In the genomic region with DNA sequence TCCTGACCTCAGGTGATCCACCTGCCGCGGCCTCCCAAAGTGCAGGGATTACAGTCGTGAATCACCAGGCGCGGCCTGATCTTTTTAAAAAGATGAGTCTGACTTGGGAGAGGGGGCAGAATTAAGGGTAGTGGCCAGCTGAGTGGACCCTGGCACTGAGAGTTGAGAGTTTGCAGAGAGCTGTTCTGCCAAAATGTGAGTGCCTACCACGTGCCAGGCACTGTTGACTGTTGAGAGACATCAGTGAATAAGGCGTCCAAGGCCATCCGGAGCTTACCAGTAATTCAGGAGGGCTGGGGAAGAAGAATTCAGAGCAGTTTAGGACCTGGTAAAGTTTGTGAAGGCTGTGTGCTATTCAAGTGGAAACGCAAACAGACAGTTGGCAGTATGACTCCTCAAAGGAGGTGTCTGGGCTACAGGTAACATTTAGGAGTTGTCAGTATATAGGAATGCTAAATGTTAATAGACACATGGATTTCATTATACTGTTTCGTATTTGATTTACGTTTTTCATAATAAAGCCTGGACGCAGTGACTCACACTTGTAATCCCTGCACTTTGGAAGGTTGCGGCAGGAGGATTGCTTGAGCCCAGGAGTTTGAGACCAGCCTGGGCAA, we compare ENCODE assay signal across 8 cellular contexts. TPM values are rescaled to one million over a fixed set of nuclear protein-coding genes. Genes with fewer than 3 reads are reported as not detected.
DNase-seq lines count a peak whose midpoint lies in the region; ATAC-seq and TF ChIP-seq lines count a peak whose summit lies in the region.

No MANE protein-coding gene starts in this region.

- H2AFZ ChIP-seq in Karpas-422 (ENCODE audit: low read length), result no peak overlapping the region

- no peaks in the 10 kb centered on the region for H3K27me3 ChIP-seq in Karpas-422 (ENCODE audit: low read length)

- H3K4me1 ChIP-seq in Karpas-422 (ENCODE audit: low read length), result peaks cover 16% of the 10 kb centered on the region
- H3K4me1 ChIP-seq in mesodermal cell (ENCODE audit: control insufficient read depth, insufficient read depth, low read length, poor library complexity, severe bottlenecking), result peaks cover 3% of the 10 kb centered on the region

- ATAC-seq in central memory CD8-positive, alpha-beta T cell (replicated peaks; ENCODE audit: extremely low read depth, poor library complexity, severe bottlenecking), result no peak
- ATAC-seq in HG03159 (IDR thresholded peaks at IDR 0.05; ENCODE audit: unreplicated experiment) (no peak), HG02610 (IDR thresholded peaks at IDR 0.05; ENCODE audit: unreplicated experiment) (no peak)

- peak overlapping the region; percentile 85 for H3K4me2 ChIP-seq in Karpas-422 (ENCODE audit: low read depth, low read length, poor library complexity, severe bottlenecking)

- H4K20me1 ChIP-seq in Karpas-422 (ENCODE audit: insufficient read depth, low read depth, low read length), result 0 out of 2 replicates have a peak, but pooled peaks cover 3% of the 10 kb centered on the region

- no peaks in the 10 kb centered on the region for H3K9me3 ChIP-seq in Karpas-422 (ENCODE audit: low read length)
- no peaks in the 10 kb centered on the region for H3K9me3 ChIP-seq in mesodermal cell (ENCODE audit: control insufficient read depth, low read length)

- no peak overlapping the region for H3K9ac ChIP-seq in Karpas-422 (ENCODE audit: low read length)

- peaks cover 34% of the 10 kb centered on the region for H3K4me1 Mint-ChIP-seq in central memory CD8-positive, alpha-beta T cell

- peaks cover 14% of the 10 kb centered on the region for H3K36me3 Mint-ChIP-seq in central memory CD8-positive, alpha-beta T cell (ENCODE audit: insufficient read depth)

- no peak overlapping the region for H3K27ac Mint-ChIP-seq in central memory CD8-positive, alpha-beta T cell (ENCODE audit: low read depth)

- 88 to 95% methylated on average over 13 of the region's 13 CpGs for WGBS in mesodermal cell (ENCODE audit: insufficient coverage in 2 of 2), 2 experiments

- H3K9me3 Mint-ChIP-seq in central memory CD8-positive, alpha-beta T cell, result no peaks in the 10 kb centered on the region

- DNase-seq in AG09309 (ENCODE audit: low read depth) (peak; percentile 46), Karpas-422 (no peak), NCI-H526 treated with DMSO at 0.1 percent for 48 hours (lab: John Stamatoyannopoulos, UW) (no peak), SIG-M5 (lab: John Stamatoyannopoulos, UW) (no peak)
- DNase-seq in central memory CD8-positive, alpha-beta T cell (ENCODE audit: low spot score in 2 of 2), result no peak

- H3K4me3 ChIP-seq in AG09309 (ENCODE audit: control insufficient read depth, low read depth, low read length) (no peak overlapping the region), Karpas-422 (ENCODE audit: low read length) (peak overlapping the region; percentile 84; the same call in 1 of the 2 replicates), mesodermal cell (ENCODE audit: extremely low read depth, insufficient read depth, low read length, poor library complexity, severe bottlenecking) (peak overlapping the region; percentile 62)

- H3K27ac ChIP-seq in Karpas-422 (ENCODE audit: low read length) (no peak overlapping the region), mesodermal cell (ENCODE audit: low read depth, low read length, severe bottlenecking) (no peak overlapping the region)

- H3K36me3 ChIP-seq in Karpas-422 (ENCODE audit: insufficient read depth, low read length) (no peaks in the 10 kb centered on the region), mesodermal cell (ENCODE audit: control insufficient read depth, insufficient read depth, low read length) (peaks cover 24% of the 10 kb centered on the region)

- no peak for TF ChIP-seq CTCF in AG09309 (IDR thresholded peaks at IDR 0.05; ENCODE audit: control insufficient read depth, insufficient read depth, low read depth, low read length, missing control alignments)

- H3K9me2 ChIP-seq in Karpas-422 (replicated peaks; ENCODE audit: insufficient read depth, low read length), result no peaks in the 10 kb centered on the region

- H3K27me3 Mint-ChIP-seq in central memory CD8-positive, alpha-beta T cell, result no peaks in the 10 kb centered on the region

- peaks cover 60% of the 10 kb centered on the region for H3K79me2 ChIP-seq in Karpas-422 (ENCODE audit: low read length)

- peak overlapping the region; percentile 70 for H3K4me3 Mint-ChIP-seq in central memory CD8-positive, alpha-beta T cell

RNA-seq across cellular contexts. Expression of a gene that starts 1.5 kb away (rescaled TPM):
- total RNA-seq in Karpas-422 (2014; rRNA removed; shearing (Covaris generic); ENCODE audit: low replicate concordance), result 25.9 and 48.6 TPM in 2 replicates
- polyA plus RNA-seq in mesodermal cell (2013, experiment 1 of 2), result 65.1 TPM
- 72.4 TPM for polyA plus RNA-seq in mesodermal cell (2013, experiment 2 of 2)

RNA-seq across cellular contexts. Expression of a gene that starts 14.2 kb away (rescaled TPM):
- total RNA-seq in Karpas-422 (2014; rRNA removed; shearing (Covaris generic); ENCODE audit: low replicate concordance), result 11.5 and 14.1 TPM in 2 replicates
- 11.7 TPM for polyA plus RNA-seq in mesodermal cell (2013, experiment 1 of 2)
- polyA plus RNA-seq in mesodermal cell (2013, experiment 2 of 2), result 9.5 TPM
